Comparison of ENCODE assay signal across 17 cellular contexts in genomic region chr5:139397921-139398320, GRCh38. TPM values are rescaled to one million over a fixed set of nuclear protein-coding genes. Genes with fewer than 3 reads are reported as not detected.
DNase-seq lines count a peak whose midpoint lies in the region; ATAC-seq and TF ChIP-seq lines count a peak whose summit lies in the region.
"Had no signal": no experiment of that assay in that cellular context is flagged by ENCODE, and none has a peak within 500 bp of the region (broad histone marks: within the 10 kb centered on the region; RNA-seq: fewer than 3 reads in every experiment).

No MANE protein-coding gene starts in this region.

- H2BK15ac ChIP-seq in IMR-90 (ENCODE audit: low read depth, low read length), result no peak overlapping the region

- H3K27ac Mint-ChIP-seq in MCF 10A (ENCODE audit: low read depth, unreplicated experiment), result no peak overlapping the region
- H3K27ac Mint-ChIP-seq in endothelial cell (ENCODE audit: unreplicated experiment), result peak overlapping the region; percentile 17
- H3K27ac Mint-ChIP-seq in Caco-2 (ENCODE audit: unreplicated experiment), result no peak overlapping the region
- H3K27ac Mint-ChIP-seq: CD14-positive monocyte had no signal

- intact Hi-C loops in MCF 10A (cut with micrococcal nuclease) (no loop called here), mammary epithelial cell (cut with micrococcal nuclease) (no loop called here), IMR-90 (cut with micrococcal nuclease) (no loop called here), aorta (cut with DNase I) (no loop called here), Caco-2 (cut with micrococcal nuclease; ENCODE audit: unreplicated experiment) (no loop called here)

- no peaks in the 10 kb centered on the region for H3K9me3 Mint-ChIP-seq in MCF 10A (ENCODE audit: unreplicated experiment)
- H3K9me3 Mint-ChIP-seq in endothelial cell (ENCODE audit: unreplicated experiment), result no peaks in the 10 kb centered on the region
- no peaks in the 10 kb centered on the region for H3K9me3 Mint-ChIP-seq in Caco-2 (ENCODE audit: unreplicated experiment)

- no peak overlapping the region for H4K5ac ChIP-seq in IMR-90 (ENCODE audit: low read depth, low read length)

- POLR2A ChIA-PET in MCF 10A (lab: Yijun Ruan, JAX), result no interaction called here
- POLR2A ChIA-PET in IMR-90 (lab: Charles Lee; ENCODE audit: unreplicated experiment), result no interaction called here
- POLR2A ChIA-PET in Caco-2 (lab: Charles Lee), result no interaction called here

- TF ChIP-seq CTCF in MCF 10A (IDR thresholded peaks at IDR 0.05; ENCODE audit: unreplicated experiment) (no peak), mammary epithelial cell (conservative IDR thresholded peaks at IDR 0.05 in 1 of 2, IDR thresholded peaks at IDR 0.05 in 1 of 2; ENCODE audit: extremely low read depth in 1 of 2, insufficient read depth in 1 of 2, low read depth in 1 of 2, low read length in 2 of 2) (no peak), IMR-90 (conservative IDR thresholded peaks at IDR 0.05; ENCODE audit: low read depth, low read length) (no peak), endothelial cell (IDR thresholded peaks at IDR 0.05; ENCODE audit: unreplicated experiment) (no peak), Caco-2 (IDR thresholded peaks at IDR 0.05; ENCODE audit: insufficient read depth in 1 of 2, low read depth in 1 of 2, low read length in 1 of 2, severe bottlenecking in 1 of 2, unreplicated experiment in 1 of 2) (no peak)

- H2BK5ac ChIP-seq in IMR-90 (ENCODE audit: low read depth, low read length, poor library complexity, severe bottlenecking), result no peak overlapping the region

- H3K4me2 ChIP-seq in mammary epithelial cell (ENCODE audit: insufficient read depth, low read depth, low read length), result no peak overlapping the region
- no peak overlapping the region for H3K4me2 ChIP-seq in IMR-90 (ENCODE audit: low read depth, low read length)

- no peak overlapping the region for H3K56ac ChIP-seq in IMR-90 (ENCODE audit: extremely low read depth, insufficient read depth, low read length)

- H3K9ac ChIP-seq in mammary epithelial cell (ENCODE audit: insufficient read depth, low read length) (no peak overlapping the region), IMR-90 (ENCODE audit: low read depth, low read length) (no peak overlapping the region)

- H3K9me3 ChIP-seq in mammary epithelial cell (replicated peaks; ENCODE audit: insufficient read depth, low read length) (peaks cover 7% of the 10 kb centered on the region), IMR-90 (ENCODE audit: control insufficient read depth, insufficient read depth, low read length) (peaks cover 13% of the 10 kb centered on the region; the same call in 1 of the 2 replicates), aorta (ENCODE audit: control insufficient read depth, low read length) (no peaks in the 10 kb centered on the region), Caco-2 (no peaks in the 10 kb centered on the region)
- H3K9me3 ChIP-seq: HAP-1 had no signal

- in situ Hi-C loops in mammary epithelial cell (cut with MboI; ENCODE audit: low sequenced_read_pairs in 2 of 2) (no loop called here), IMR-90 (cut with MboI; ENCODE audit: low sequenced_read_pairs) (no loop called here)

- H3K9me1 ChIP-seq in IMR-90 (ENCODE audit: insufficient read depth, low read length), result no peaks in the 10 kb centered on the region

- no peak overlapping the region for H3K4ac ChIP-seq in IMR-90 (ENCODE audit: low read depth, low read length)

- BruUV-seq in MCF 10A (replicated peaks; lab: Mats Ljungman, UMichigan) (no TSS peak), mammary epithelial cell (replicated peaks; lab: Mats Ljungman, UMichigan) (no TSS peak), IMR-90 (replicated peaks; lab: Mats Ljungman, UMichigan) (no TSS peak), Caco-2 (replicated peaks; lab: Mats Ljungman, UMichigan) (no TSS peak)

- CTCF ChIA-PET in MCF 10A (lab: Yijun Ruan, JAX) (interaction anchor here (1.1 kb wide), 1 partner anchor 20 kb away, joined by 3 read pairs; no protein-coding TSS in a partner anchor), mammary epithelial cell (lab: Charles Lee; ENCODE audit: low non-redundant PET) (no interaction called here), IMR-90 (lab: Yijun Ruan, JAX) (no interaction called here), Caco-2 (lab: Charles Lee) (no interaction called here)

- H2BK120ac ChIP-seq in IMR-90 (ENCODE audit: low read depth, low read length), result no peak overlapping the region

- H4K20me1 ChIP-seq in mammary epithelial cell (ENCODE audit: insufficient read depth, low read length), result no peaks in the 10 kb centered on the region
- no peaks in the 10 kb centered on the region for H4K20me1 ChIP-seq in IMR-90 (ENCODE audit: insufficient read depth, low read length)

- DNase-seq in MCF 10A (ENCODE audit: unreplicated experiment), result peak; percentile 44
- DNase-seq in mammary epithelial cell, result no peak
- peak; percentile 50 for DNase-seq in IMR-90
- no peak for DNase-seq in endothelial cell (ENCODE audit: low spot score)
- DNase-seq in aorta, result peak; percentile 50 to 67
- no peak for DNase-seq in Caco-2
- DNase-seq: COR-L47, Kasumi-1, NCI-H1417, NCI-H2029, NCI-H524 treated with DMSO at 0.1 percent for 48 hours, OCI-M1 had no signal

- no peak overlapping the region for H2AK9ac ChIP-seq in IMR-90 (replicated peaks; ENCODE audit: low read depth, low read length, poor library complexity)

- no peak overlapping the region for H3K14ac ChIP-seq in IMR-90 (replicated peaks; ENCODE audit: low read depth, low read length)

- H3K36me3 Mint-ChIP-seq in MCF 10A (ENCODE audit: insufficient read depth, unreplicated experiment), result peaks cover 28% of the 10 kb centered on the region
- peaks cover 9% of the 10 kb centered on the region for H3K36me3 Mint-ChIP-seq in endothelial cell (ENCODE audit: low read depth, unreplicated experiment)
- H3K36me3 Mint-ChIP-seq in Caco-2 (ENCODE audit: insufficient read depth, unreplicated experiment), result peaks cover 16% of the 10 kb centered on the region
- H3K36me3 Mint-ChIP-seq: CD14-positive monocyte had no signal

- no peak for TF ChIP-seq RAD21 in IMR-90 (IDR thresholded peaks at IDR 0.05; ENCODE audit: low read length)

- no peak overlapping the region for H4K8ac ChIP-seq in IMR-90 (ENCODE audit: low read depth in 2 of 2, low read length in 2 of 2)

- dilution Hi-C loops in mammary epithelial cell (cut with HindIII; ENCODE audit: low sequenced_read_pairs) (no loop called here), IMR-90 (cut with HindIII; ENCODE audit: low sequenced_read_pairs, unreplicated experiment) (no loop called here)

- H3K4me1 Mint-ChIP-seq in MCF 10A (ENCODE audit: insufficient read depth, unreplicated experiment) (peaks cover 5% of the 10 kb centered on the region), endothelial cell (ENCODE audit: unreplicated experiment) (peaks cover 27% of the 10 kb centered on the region), Caco-2 (ENCODE audit: low read depth, unreplicated experiment) (peaks cover 6% of the 10 kb centered on the region)

- no peak overlapping the region for H3K4me3 ChIP-seq in mammary epithelial cell (replicated peaks in 1 of 3; ENCODE audit: insufficient read depth in 1 of 3, low read depth in 2 of 3, low read length in 3 of 3)
- H3K4me3 ChIP-seq in IMR-90 (ENCODE audit: insufficient read depth, low read depth, low read length), result no peak overlapping the region
- no peak overlapping the region for H3K4me3 ChIP-seq in aorta (ENCODE audit: low read length in 2 of 2)
- H3K4me3 ChIP-seq in Caco-2 (ENCODE audit: low read depth, low read length), result no peak overlapping the region
- H3K4me3 ChIP-seq: HAP-1, SJSA1 had no signal

- no peak overlapping the region for H2AK5ac ChIP-seq in IMR-90 (ENCODE audit: low read depth, low read length)

- no peak overlapping the region for H4K91ac ChIP-seq in IMR-90 (ENCODE audit: insufficient read depth, low read depth, low read length)

- H3K27me3 Mint-ChIP-seq in MCF 10A (ENCODE audit: insufficient read depth, unreplicated experiment) (no peaks in the 10 kb centered on the region), endothelial cell (ENCODE audit: unreplicated experiment) (peaks cover 14% of the 10 kb centered on the region), Caco-2 (ENCODE audit: insufficient read depth, unreplicated experiment) (no peaks in the 10 kb centered on the region)

- no peak overlapping the region for H3K27ac ChIP-seq in mammary epithelial cell (ENCODE audit: insufficient read depth, low read depth, low read length)
- H3K27ac ChIP-seq in IMR-90 (ENCODE audit: insufficient read depth, low read length), result no peak overlapping the region
- H3K27ac ChIP-seq in aorta (ENCODE audit: low read depth in 1 of 2, low read length in 2 of 2), result no peak overlapping the region
- H3K27ac ChIP-seq: SJSA1 had no signal

- no peak for TF ChIP-seq POLR2A in IMR-90 (IDR thresholded peaks at IDR 0.05; ENCODE audit: low read depth, low read length)

- H3K4me3 Mint-ChIP-seq in MCF 10A (ENCODE audit: unreplicated experiment) (no peak overlapping the region), endothelial cell (ENCODE audit: unreplicated experiment) (no peak overlapping the region), Caco-2 (ENCODE audit: unreplicated experiment) (no peak overlapping the region)
- H3K4me3 Mint-ChIP-seq: CD14-positive monocyte had no signal

- H3K23ac ChIP-seq in IMR-90 (ENCODE audit: low read depth, low read length), result no peak overlapping the region

- 69% methylated on average over 5 of the region's 6 CpGs for WGBS in mammary epithelial cell (ENCODE audit: low coverage, missing lambda C conversion rate)
- no CpG with 5 or more reads among the region's 6 CpGs for WGBS in IMR-90 (ENCODE audit: extremely low coverage in 2 of 2, insufficient read length in 1 of 2), 2 experiments
- WGBS in aorta, 2 donors, result 8% methylated on average over 6 of the region's 6 CpGs

- peaks cover 1% of the 10 kb centered on the region for H3K4me1 ChIP-seq in mammary epithelial cell (ENCODE audit: insufficient read depth, low read length)
- H3K4me1 ChIP-seq in IMR-90 (ENCODE audit: control insufficient read depth, insufficient read depth, low read length), result no peaks in the 10 kb centered on the region
- no peaks in the 10 kb centered on the region for H3K4me1 ChIP-seq in aorta (ENCODE audit: control insufficient read depth in 1 of 2, insufficient read depth in 2 of 2, low read length in 2 of 2)
- peaks cover 6% of the 10 kb centered on the region; the same call in 1 of the 2 replicates for H3K4me1 ChIP-seq in Caco-2

- no peak overlapping the region for H3K18ac ChIP-seq in IMR-90 (ENCODE audit: low read depth, low read length)

- ATAC-seq in IMR-90 (ENCODE audit: low read depth) (no peak; the same call in 1 of the 2 replicates), aorta (ENCODE audit: low FRiP score) (no peak), GM19023 (IDR thresholded peaks at IDR 0.05; ENCODE audit: unreplicated experiment) (no peak)

- no peaks in the 10 kb centered on the region for H3K79me2 ChIP-seq in mammary epithelial cell (ENCODE audit: insufficient read depth, low read length)

- no peak overlapping the region for H2BK20ac ChIP-seq in IMR-90 (ENCODE audit: low read depth, low read length)

- H3K27me3 ChIP-seq in mammary epithelial cell (ENCODE audit: insufficient read depth, low read length), result peaks cover 11% of the 10 kb centered on the region
- H3K27me3 ChIP-seq in IMR-90 (ENCODE audit: control insufficient read depth, insufficient read depth, low read length), result peaks cover 23% of the 10 kb centered on the region
- H3K27me3 ChIP-seq in aorta (ENCODE audit: control insufficient read depth in 1 of 2, insufficient read depth in 2 of 2, low read length in 1 of 2), result no peaks in the 10 kb centered on the region
- no peaks in the 10 kb centered on the region for H3K27me3 ChIP-seq in Caco-2 (replicated peaks; ENCODE audit: control insufficient read depth, insufficient read depth, low read length)

- H3K36me3 ChIP-seq in mammary epithelial cell (ENCODE audit: insufficient read depth, low read length) (no peaks in the 10 kb centered on the region), IMR-90 (ENCODE audit: control insufficient read depth, insufficient read depth, low read length) (no peaks in the 10 kb centered on the region), aorta (ENCODE audit: control insufficient read depth in 1 of 2, insufficient read depth in 2 of 2, low read length in 1 of 2) (no peaks in the 10 kb centered on the region), Caco-2 (ENCODE audit: control insufficient read depth, insufficient read depth, low read length) (no peaks in the 10 kb centered on the region; the same call in 1 of the 2 replicates)
- H3K36me3 ChIP-seq: SJSA1 had no signal

- no peak overlapping the region for H2AFZ ChIP-seq in mammary epithelial cell (ENCODE audit: low read depth, low read length)
- H2AFZ ChIP-seq in IMR-90 (replicated peaks; ENCODE audit: low read length, poor library complexity), result no peak overlapping the region

- peaks cover 0 to 5% of the 10 kb centered on the region in 2 experiments; a peak in 1 of 4 replicates for H3K79me1 ChIP-seq in IMR-90 (ENCODE audit: low read depth in 1 of 2, low read length in 2 of 2)

RNA-seq across cellular contexts. Expression of gene PROB1, which starts 3.0 kb away (rescaled TPM):
- 2.3 and 3.1 TPM in 2 replicates for total RNA-seq in MCF 10A (2022)
- under 1 TPM; 0.38 to 0.67 TPM for total RNA-seq in mammary epithelial cell
- 0.03 TPM for polyA plus RNA-seq in mammary epithelial cell
- not detected for polyA minus RNA-seq in mammary epithelial cell
- total RNA-seq in IMR-90 (2012; rRNA removed), result under 0.01 TPM in 2 replicates
- 0.36 and 0.38 TPM in 2 replicates for polyA plus RNA-seq in IMR-90 (2012; rRNA removed)
- 0.29 and 0.45 TPM in 2 replicates for polyA plus RNA-seq in IMR-90 (2012; cell fraction: cytosol; rRNA removed)
- polyA plus RNA-seq in IMR-90 (2012; cell fraction: nucleus; rRNA removed; ENCODE audit: low replicate concordance), result 1.4 and 1.9 TPM in 2 replicates
- total RNA-seq in endothelial cell (ENCODE audit: unreplicated experiment), result 7.3 TPM
- total RNA-seq in aorta, result 1 to 10 TPM; 2.0 to 3.0 TPM
- under 1 TPM; 0.13 to 0.31 TPM for polyA plus RNA-seq in aorta
- 2.7 and 2.9 TPM in 2 replicates for total RNA-seq in Caco-2 (2022)

RNA-seq across cellular contexts. Expression of gene SPATA24, which starts 6.0 kb away (rescaled TPM):
- 9.8 and 11.6 TPM in 2 replicates for total RNA-seq in MCF 10A (2022)
- total RNA-seq in mammary epithelial cell, result 1 to 10 TPM; 3.2 to 5.4 TPM
- 4.1 TPM for polyA plus RNA-seq in mammary epithelial cell
- polyA minus RNA-seq in mammary epithelial cell, result not detected
- 4.3 and 4.4 TPM in 2 replicates for total RNA-seq in IMR-90 (2012; rRNA removed)
- 3.8 and 4.1 TPM in 2 replicates for polyA plus RNA-seq in IMR-90 (2012; rRNA removed)
- polyA plus RNA-seq in IMR-90 (2012; cell fraction: cytosol; rRNA removed), result 1.2 and 2.1 TPM in 2 replicates
- 1.9 and 5.1 TPM in 2 replicates for polyA plus RNA-seq in IMR-90 (2012; cell fraction: nucleus; rRNA removed; ENCODE audit: low replicate concordance)
- total RNA-seq in endothelial cell (ENCODE audit: unreplicated experiment), result 7.6 TPM
- total RNA-seq in aorta, result 1 to 10 TPM; 2.2 to 3.1 TPM
- 1 to 10 TPM; 6.3 to 7.7 TPM for polyA plus RNA-seq in aorta
- 10.1 and 10.2 TPM in 2 replicates for total RNA-seq in Caco-2 (2022)

RNA-seq across cellular contexts. Expression of gene MZB1, which starts 8.2 kb away (rescaled TPM):
- total RNA-seq in MCF 10A (2022) (not detected in 2 replicates), mammary epithelial cell (not detected), IMR-90 (2012; rRNA removed) (not detected in 2 replicates), endothelial cell (ENCODE audit: unreplicated experiment) (0.38 TPM), aorta (1 to 10 TPM; 1.3 to 3.9 TPM), Caco-2 (2022) (not detected in 2 replicates)
- polyA plus RNA-seq in mammary epithelial cell (not detected), IMR-90 (2012; rRNA removed) (not detected in 2 replicates), aorta (1 to 10 TPM in 1 of 2 donors, under 1 TPM in 1; 0.64 to 1.8 TPM)
- not detected for polyA minus RNA-seq in mammary epithelial cell
- polyA plus RNA-seq in IMR-90 (2012; cell fraction: cytosol; rRNA removed), result not detected in 2 replicates
- 0.14 TPM in 1 of 2 replicates, not detected in the other for polyA plus RNA-seq in IMR-90 (2012; cell fraction: nucleus; rRNA removed; ENCODE audit: low replicate concordance)
- total RNA-seq: G401, SJSA1 had no signal

RNA-seq across cellular contexts. Expression of gene SLC23A1, which starts 14.8 kb away (rescaled TPM):
- total RNA-seq in MCF 10A (2022) (not detected in 2 replicates), mammary epithelial cell (not detected), IMR-90 (2012; rRNA removed) (not detected in 2 replicates), endothelial cell (ENCODE audit: unreplicated experiment) (not detected), aorta (not detected), Caco-2 (2022) (20.4 and 24.0 TPM in 2 replicates)
- polyA plus RNA-seq in mammary epithelial cell (not detected), IMR-90 (2012; rRNA removed) (not detected in 2 replicates), aorta (1 to 10 TPM in 1 of 2 donors, not detected in 1; 3.1 TPM)
- polyA minus RNA-seq in mammary epithelial cell, result not detected
- polyA plus RNA-seq in IMR-90 (2012; cell fraction: cytosol; rRNA removed), result 0.08 TPM in 1 of 2 replicates, not detected in the other
- polyA plus RNA-seq in IMR-90 (2012; cell fraction: nucleus; rRNA removed; ENCODE audit: low replicate concordance), result 0.03 and 0.04 TPM in 2 replicates
- total RNA-seq: G401, SJSA1 had no signal
- polyA plus RNA-seq: CD14-positive monocyte had no signal

RNA-seq across cellular contexts. Expression of gene DNAJC18, which starts 41.4 kb away (rescaled TPM):
- total RNA-seq in MCF 10A (2022), result 14.1 and 15.1 TPM in 2 replicates
- 10 to 100 TPM in 1 of 2 donors, 1 to 10 TPM in 1; 6.7 to 12.9 TPM for total RNA-seq in mammary epithelial cell
- polyA plus RNA-seq in mammary epithelial cell, result 3.3 TPM
- 6.6 TPM for polyA minus RNA-seq in mammary epithelial cell
- total RNA-seq in IMR-90 (2012; rRNA removed), result 9.2 and 11.1 TPM in 2 replicates
- polyA plus RNA-seq in IMR-90 (2012; rRNA removed), result 6.3 and 8.5 TPM in 2 replicates
- 2.2 and 2.4 TPM in 2 replicates for polyA plus RNA-seq in IMR-90 (2012; cell fraction: cytosol; rRNA removed)
- 0.99 and 6.1 TPM in 2 replicates for polyA plus RNA-seq in IMR-90 (2012; cell fraction: nucleus; rRNA removed; ENCODE audit: low replicate concordance)
- 69.6 TPM for total RNA-seq in endothelial cell (ENCODE audit: unreplicated experiment)
- total RNA-seq in aorta, result 10 to 100 TPM; 18.5 to 26.4 TPM
- 1 to 10 TPM; 4.3 to 9.7 TPM for polyA plus RNA-seq in aorta
- 12.5 and 14.1 TPM in 2 replicates for total RNA-seq in Caco-2 (2022)

Comparison
In these comparisons a context has a peak if more than half of its experiments do, and no peak if none do; other contexts are left out.
1. DNase-seq: peak in MCF 10A (single experiment), IMR-90 (single experiment) and aorta (2 of 2); none in mammary epithelial cell (single experiment), endothelial cell (single experiment) and Caco-2 (0 of 2).